ENCODE assay signal across 29 cellular contexts in the genomic region with DNA sequence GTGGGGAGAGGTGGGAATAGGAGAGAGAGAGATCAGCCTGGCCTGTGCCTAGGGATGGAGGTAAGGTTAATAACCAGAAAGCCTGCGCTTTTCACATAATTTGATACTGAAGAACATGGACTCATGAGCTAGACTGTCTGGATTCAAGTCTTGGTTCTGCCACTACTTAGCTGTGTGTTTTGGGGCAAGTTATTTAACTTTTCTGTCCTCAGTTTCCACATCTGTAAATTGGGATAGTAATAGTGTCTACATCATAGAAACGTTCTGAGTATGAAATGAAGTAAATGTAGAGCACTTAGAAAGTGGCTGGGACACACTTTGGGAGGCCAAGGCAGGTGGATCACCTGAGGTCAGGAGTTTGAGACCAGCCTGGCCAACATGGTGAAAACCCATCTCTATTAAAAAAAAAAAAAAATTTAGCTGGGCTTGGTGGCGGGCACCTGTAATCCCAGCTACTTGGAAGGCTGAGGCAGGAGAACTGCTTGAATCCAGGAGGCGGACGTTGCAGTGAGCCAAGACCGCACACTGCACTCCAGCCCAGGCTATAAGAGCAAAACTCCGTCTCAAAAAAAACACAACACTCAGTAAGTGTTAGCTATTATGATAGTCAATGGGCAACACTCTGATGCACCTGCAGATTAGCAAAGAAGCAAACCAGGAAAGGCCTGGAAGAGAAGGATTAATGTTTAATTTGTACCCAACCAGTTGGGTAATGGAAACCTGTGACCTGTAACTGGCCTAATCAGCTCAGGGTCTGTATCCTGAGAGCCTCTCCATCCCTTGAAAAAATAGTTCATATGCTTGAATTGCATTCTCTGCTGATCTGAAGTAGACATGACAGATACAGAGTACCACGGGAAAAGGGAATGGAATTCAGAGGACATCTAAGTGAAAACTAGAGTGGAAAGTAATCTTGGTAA. TPM values are rescaled to one million over a fixed set of nuclear protein-coding genes. Genes with fewer than 3 reads are reported as not detected.
A peak's percentile ranks its signal among the peaks of the same experiment; 100 is the strongest.
DNase-seq lines count a peak whose midpoint lies in the region; ATAC-seq and TF ChIP-seq lines count a peak whose summit lies in the region.
"Had no signal": no experiment of that assay in that cellular context is flagged by ENCODE, and none has a peak within 500 bp of the region (broad histone marks: within the 10 kb centered on the region; RNA-seq: fewer than 3 reads in every experiment).

No MANE protein-coding gene starts in this region.

- H3K27ac Mint-ChIP-seq in T-helper 2 cell treated with Interferon-gamma antibody and Interleukin-4, amounts not matched to agents 5 μg/mL and 100 μg/mL, for 36 hours, result peak overlapping the region; percentile 7
- peak overlapping the region; percentile 70 to 95 for H3K27ac Mint-ChIP-seq in effector memory CD8-positive, alpha-beta T cell
- peak overlapping the region in 2 of 3 experiments; percentile 73 to 85 for H3K27ac Mint-ChIP-seq in nephron
- H3K27ac Mint-ChIP-seq: CD14-positive monocyte; HFFc6; IgD-negative memory B cell; memory B cell; stimulated activated naive CD8-positive, alpha-beta T cell treated with anti-CD3 and anti-CD28 coated beads, Interleukin-15, Interleukin-2, amounts not matched to agents 100 ng/mL and 50 ng/mL, for 24 hours had no signal

- H3K4me3 Mint-ChIP-seq in T-helper 2 cell treated with Interferon-gamma antibody and Interleukin-4, amounts not matched to agents 5 μg/mL and 100 μg/mL, for 36 hours, result peak overlapping the region; percentile 32
- peak overlapping the region in 1 of 2 donors; percentile 68 for H3K4me3 Mint-ChIP-seq in effector memory CD8-positive, alpha-beta T cell
- H3K4me3 Mint-ChIP-seq in nephron, result no peak overlapping the region
- H3K4me3 Mint-ChIP-seq: CD14-positive monocyte; GM23338; HFFc6; IgD-negative memory B cell; memory B cell; stimulated activated naive CD8-positive, alpha-beta T cell treated with anti-CD3 and anti-CD28 coated beads, Interleukin-15, Interleukin-2, amounts not matched to agents 100 ng/mL and 50 ng/mL, for 24 hours had no signal

- no peak for TF ChIP-seq POLR2A in GM18505 (IDR thresholded peaks at IDR 0.05; ENCODE audit: borderline replicate concordance, extremely low read depth, insufficient read depth, insufficient read length)

- ATAC-seq in effector memory CD8-positive, alpha-beta T cell (replicated peaks), result no peak
- ATAC-seq in GM18505 (IDR thresholded peaks at IDR 0.05; ENCODE audit: unreplicated experiment) (no peak), HG02610 (IDR thresholded peaks at IDR 0.05; ENCODE audit: unreplicated experiment) (no peak)
- ATAC-seq: heart right ventricle, PC-3, Right ventricle myocardium inferior, SK-N-SH treated with all-trans-retinoic acid at 6 μM for 48 hours had no signal

- TF ChIP-seq CTCF in nephron (IDR thresholded peaks at IDR 0.05; ENCODE audit: unreplicated experiment in 3 of 3), result no peak

- in situ Hi-C loops in Caki2 (cut with HindIII; ENCODE audit: low pct_unique_long_range_greater_than_20kb, low sequenced_read_pairs), result no loop called here

- peaks cover 68% of the 10 kb centered on the region for H3K36me3 Mint-ChIP-seq in T-helper 2 cell treated with Interferon-gamma antibody and Interleukin-4, amounts not matched to agents 5 μg/mL and 100 μg/mL, for 36 hours (ENCODE audit: low read depth)
- H3K36me3 Mint-ChIP-seq in effector memory CD8-positive, alpha-beta T cell (ENCODE audit: insufficient read depth), result peaks cover 38% of the 10 kb centered on the region
- H3K36me3 Mint-ChIP-seq in nephron (ENCODE audit: low read depth), result peaks cover 29% of the 10 kb centered on the region

- DNase-seq in T-helper 2 cell treated with Interferon-gamma antibody and Interleukin-4, amounts not matched to agents 5 μg/mL and 100 μg/mL, for 36 hours (ENCODE audit: low spot score), result no peak
- no peak for DNase-seq in T-helper 2 cell
- DNase-seq in Caki2 (ENCODE audit: low read depth), result peak; percentile 58
- DNase-seq in effector memory CD8-positive, alpha-beta T cell, result no peak
- no peak for DNase-seq in NCI-H345 (lab: John Stamatoyannopoulos, UW)
- DNase-seq: 8988T; activated CD4-positive, alpha-beta T cell treated with anti-CD3 and anti-CD28 coated beads, Interleukin-2, amount 50 U/mL, for 4 hours; activated naive CD4-positive, alpha-beta T cell treated with anti-CD3 and anti-CD28 coated beads, Interleukin-2, amount 50 U/mL, for 16 hours; activated T-cell treated with anti-CD3 and anti-CD28 coated beads for 4 hours; amygdala; heart right ventricle; HFFc6; kidney glomerular epithelial cell; NCI-H1105; NCI-H1930; NCI-H524 treated with DMSO at 0.1 percent for 48 hours; NK-92 treated with Interleukin-12 subunit alpha and Interleukin-12 subunit beta, amount 100 ng/mL, for 24 hours; PC-3 had no signal

- peaks cover 64% of the 10 kb centered on the region for H3K4me1 Mint-ChIP-seq in T-helper 2 cell treated with Interferon-gamma antibody and Interleukin-4, amounts not matched to agents 5 μg/mL and 100 μg/mL, for 36 hours (ENCODE audit: low read depth)
- peaks cover 34 to 66% of the 10 kb centered on the region in 2 donors for H3K4me1 Mint-ChIP-seq in effector memory CD8-positive, alpha-beta T cell (ENCODE audit: low read depth in 2 of 2)
- peaks cover 20% of the 10 kb centered on the region for H3K4me1 Mint-ChIP-seq in nephron

- H3K27me3 Mint-ChIP-seq in T-helper 2 cell treated with Interferon-gamma antibody and Interleukin-4, amounts not matched to agents 5 μg/mL and 100 μg/mL, for 36 hours (ENCODE audit: low read depth), result no peaks in the 10 kb centered on the region
- H3K27me3 Mint-ChIP-seq in effector memory CD8-positive, alpha-beta T cell, result no peaks in the 10 kb centered on the region
- no peaks in the 10 kb centered on the region for H3K27me3 Mint-ChIP-seq in nephron (ENCODE audit: low read depth)
- H3K27me3 Mint-ChIP-seq: memory B cell; progenitor cell of endocrine pancreas; stimulated activated naive CD8-positive, alpha-beta T cell treated with anti-CD3 and anti-CD28 coated beads, Interleukin-15, Interleukin-2, amounts not matched to agents 100 ng/mL and 50 ng/mL, for 24 hours had no signal

- H3K9me3 Mint-ChIP-seq in T-helper 2 cell treated with Interferon-gamma antibody and Interleukin-4, amounts not matched to agents 5 μg/mL and 100 μg/mL, for 36 hours, result no peaks in the 10 kb centered on the region
- no peaks in the 10 kb centered on the region for H3K9me3 Mint-ChIP-seq in effector memory CD8-positive, alpha-beta T cell
- no peaks in the 10 kb centered on the region for H3K9me3 Mint-ChIP-seq in nephron
- H3K9me3 Mint-ChIP-seq: CD14-positive monocyte; GM23338; HFFc6; IgD-negative memory B cell; memory B cell; stimulated activated naive CD8-positive, alpha-beta T cell treated with anti-CD3 and anti-CD28 coated beads, Interleukin-15, Interleukin-2, amounts not matched to agents 100 ng/mL and 50 ng/mL, for 24 hours had no signal

RNA-seq across cellular contexts. Expression of gene GALM, which starts 6.8 kb away (rescaled TPM):
- 88.0 and 103 TPM in 2 replicates for total RNA-seq in Caki2 (2014; rRNA removed; shearing (Covaris generic); ENCODE audit: low replicate concordance)

Comparison
In these comparisons a context has a peak if more than half of its experiments do, and no peak if none do; other contexts are left out.
1. H3K27ac Mint-ChIP-seq: peak in every context shown above with its lines; median percentile 82 in effector memory CD8-positive, alpha-beta T cell; 79 in nephron; 7 in T-helper 2 cell treated with Interferon-gamma antibody and Interleukin-4, amounts not matched to agents 5 μg/mL and 100 μg/mL, for 36 hours.